8 cellular contexts compared by ENCODE assay signal in genomic region chrX:153968754-153969124, GRCh38. TPM values are rescaled to one million over a fixed set of nuclear protein-coding genes. Genes with fewer than 3 reads are reported as not detected.
DNase-seq lines count a peak whose midpoint lies in the region; ATAC-seq, FAIRE-seq and TF ChIP-seq lines count a peak whose summit lies in the region.

No MANE protein-coding gene starts in this region.

- TF ChIP-seq CTCF in D721Med (IDR thresholded peaks at IDR 0.05; ENCODE audit: insufficient read depth, missing control alignments) (peak; percentile 10), LNCAP (IDR thresholded peaks at IDR 0.05) (peak; percentile 15; the same call in 1 of the 2 replicates), tibial artery (IDR thresholded peaks at IDR 0.05) (no peak)

- H3K9me3 Mint-ChIP-seq in activated naive CD4-positive, alpha-beta T cell treated with anti-CD3 and anti-CD28 coated beads for 36 hours = no peaks in the 10 kb centered on the region

- no peak for FAIRE-seq in D721Med (lab: Jason Lieb, UNC)

- peaks cover 28% of the 10 kb centered on the region for H3K4me1 Mint-ChIP-seq in activated naive CD4-positive, alpha-beta T cell treated with anti-CD3 and anti-CD28 coated beads for 36 hours (ENCODE audit: low read depth)

- DNase-seq in D721Med (ENCODE audit: insufficient read length, low spot score) (no peak), iris pigment epithelial cell (ENCODE audit: low read depth) (peak; percentile 32), tibial artery (no peak), AG08395 (ENCODE audit: low spot score) (no peak)
- peak; percentile 58 for DNase-seq in activated naive CD4-positive, alpha-beta T cell treated with anti-CD3 and anti-CD28 coated beads for 36 hours
- DNase-seq in NK-92 treated with Interleukin-12 subunit alpha and Interleukin-12 subunit beta, amount 100 ng/mL, for 24 hours (lab: John Stamatoyannopoulos, UW) = no peak

- H3K4me3 Mint-ChIP-seq in activated naive CD4-positive, alpha-beta T cell treated with anti-CD3 and anti-CD28 coated beads for 36 hours = peak overlapping the region; percentile 100

- H3K27me3 ChIP-seq in tibial artery = no peaks in the 10 kb centered on the region

- intact Hi-C loops in activated naive CD4-positive, alpha-beta T cell treated with anti-CD3 and anti-CD28 coated beads for 36 hours (cut with micrococcal nuclease) = no loop called here
- intact Hi-C loops in tibial artery (cut with DNase I; ENCODE audit: low total_unique reads) = no loop called here

- no peak for ATAC-seq in HG03095 (IDR thresholded peaks at IDR 0.05; ENCODE audit: unreplicated experiment)

- peak overlapping the region; percentile 96 for H3K27ac Mint-ChIP-seq in activated naive CD4-positive, alpha-beta T cell treated with anti-CD3 and anti-CD28 coated beads for 36 hours

- H3K27ac ChIP-seq in tibial artery = peak overlapping the region; percentile 98 to 99

- CTCF ChIA-PET in activated naive CD4-positive, alpha-beta T cell treated with anti-CD3 and anti-CD28 coated beads for 36 hours (lab: Charles Lee) = interaction anchor here (0.7 to 4.2 kb wide), 3 partner anchors 21 to 52 kb away, joined by 3 to 32 read pairs (median 3); no protein-coding TSS in a partner anchor

- peaks cover 23% of the 10 kb centered on the region for H3K36me3 Mint-ChIP-seq in activated naive CD4-positive, alpha-beta T cell treated with anti-CD3 and anti-CD28 coated beads for 36 hours (ENCODE audit: low read depth)

- peak overlapping the region; percentile 82 to 88 for H3K4me3 ChIP-seq in tibial artery

- H3K9me3 ChIP-seq in tibial artery = peaks cover 0 to 3% (median 0%) of the 10 kb centered on the region in 3 donors

- peaks cover 0 to 51% (median 43%) of the 10 kb centered on the region in 4 donors for H3K4me1 ChIP-seq in tibial artery

- peaks cover 0 to 7% (median 2%) of the 10 kb centered on the region in 3 donors for H3K36me3 ChIP-seq in tibial artery

- H3K27me3 Mint-ChIP-seq in activated naive CD4-positive, alpha-beta T cell treated with anti-CD3 and anti-CD28 coated beads for 36 hours (ENCODE audit: low read depth) = no peaks in the 10 kb centered on the region

RNA-seq across cellular contexts. Expression of gene HCFC1, which starts 2.9 kb away (rescaled TPM):
- 10 to 100 TPM; 85.0 to 86.1 TPM for total RNA-seq in activated naive CD4-positive, alpha-beta T cell treated with anti-CD3 and anti-CD28 coated beads for 36 hours

RNA-seq across cellular contexts. Expression of gene TMEM187, which starts 3.8 kb away (rescaled TPM):
- 1 to 10 TPM; 6.2 to 6.7 TPM for total RNA-seq in activated naive CD4-positive, alpha-beta T cell treated with anti-CD3 and anti-CD28 coated beads for 36 hours

RNA-seq across cellular contexts. Expression of gene RENBP, which starts 24.3 kb away (rescaled TPM):
- total RNA-seq in activated naive CD4-positive, alpha-beta T cell treated with anti-CD3 and anti-CD28 coated beads for 36 hours = 10 to 100 TPM; 11.3 to 13.1 TPM

RNA-seq across cellular contexts. Expression of gene NAA10, which starts 33.9 kb away (rescaled TPM):
- total RNA-seq in activated naive CD4-positive, alpha-beta T cell treated with anti-CD3 and anti-CD28 coated beads for 36 hours = 100 to 1,000 TPM; 120 to 121 TPM

RNA-seq across cellular contexts. Expression of gene ARHGAP4, which starts 42.7 kb away (rescaled TPM):
- 100 to 1,000 TPM; 154 to 161 TPM for total RNA-seq in activated naive CD4-positive, alpha-beta T cell treated with anti-CD3 and anti-CD28 coated beads for 36 hours

Comparison
In these comparisons a context has a peak if more than half of its experiments do, and no peak if none do; other contexts are left out.
1. DNase-seq: peak in activated naive CD4-positive, alpha-beta T cell treated with anti-CD3 and anti-CD28 coated beads for 36 hours (single experiment) and iris pigment epithelial cell (single experiment); none in D721Med (single experiment), tibial artery (0 of 2), NK-92 treated with Interleukin-12 subunit alpha and Interleukin-12 subunit beta, amount 100 ng/mL, for 24 hours (single experiment) and AG08395 (single experiment).
2. CTCF ChIP-seq: peak in D721Med (single experiment) and LNCAP (single experiment); none in tibial artery (0 of 2).